In genomic region chr17:51670899-51671298, GRCh38 we compare ENCODE assay signal across 24 cellular contexts.
"Had no signal": no experiment of that assay in that cellular context is flagged by ENCODE, and none has a peak within 500 bp of the region (broad histone marks: within the 10 kb centered on the region; RNA-seq: fewer than 3 reads in every experiment).

No MANE protein-coding gene starts in this region.

- H3K9me3 Mint-ChIP-seq: dendritic cell treated with granulocyte-macrophage colony-stimulating factor and Interleukin-4, amounts not matched to agents 40 ng/mL and 50 ng/mL, for 4 days; effector memory CD8-positive, alpha-beta T cell had no signal

- H3K27me3 ChIP-seq: colonic mucosa, dorsolateral prefrontal cortex, esophagus squamous epithelium, foreskin keratinocyte, gastrocnemius medialis, heart left ventricle had no signal

- H3K4me1 ChIP-seq: colonic mucosa, esophagus muscularis mucosa, esophagus squamous epithelium, foreskin keratinocyte, gastrocnemius medialis, gastroesophageal sphincter, heart right ventricle had no signal

- H3K9me3 ChIP-seq: colonic mucosa, esophagus squamous epithelium, gastrocnemius medialis, gastroesophageal sphincter, heart left ventricle had no signal

- DNase-seq: colonic mucosa; cortex of kidney; dermis blood vessel endothelial cell; dorsolateral prefrontal cortex; effector CD4-positive, alpha-beta T cell; effector CD8-positive, alpha-beta T cell; effector memory CD4-positive, alpha-beta T cell; effector memory CD8-positive, alpha-beta T cell; endodermal cell; erythroblast; esophagus squamous epithelium; foreskin fibroblast; foreskin keratinocyte; foreskin melanocyte; gastrocnemius medialis; glutamatergic neuron; head of caudate nucleus; heart left ventricle; heart right ventricle had no signal

- H3K27ac ChIP-seq: colonic mucosa, coronary artery, dorsolateral prefrontal cortex, epithelial cell of prostate, esophagus muscularis mucosa, esophagus squamous epithelium, foreskin keratinocyte, gastrocnemius medialis, gastroesophageal sphincter, heart left ventricle, heart right ventricle had no signal

- H3K36me3 ChIP-seq: colonic mucosa, esophagus muscularis mucosa, esophagus squamous epithelium, gastrocnemius medialis, gastroesophageal sphincter, heart left ventricle, heart right ventricle had no signal

- H3K27ac Mint-ChIP-seq: dendritic cell treated with granulocyte-macrophage colony-stimulating factor and Interleukin-4, amounts not matched to agents 40 ng/mL and 50 ng/mL, for 4 days; effector memory CD8-positive, alpha-beta T cell; endodermal cell had no signal

- H3K4me1 Mint-ChIP-seq: endodermal cell had no signal

- H3K4me3 Mint-ChIP-seq: dendritic cell treated with granulocyte-macrophage colony-stimulating factor and Interleukin-4, amounts not matched to agents 40 ng/mL and 50 ng/mL, for 4 days; effector memory CD8-positive, alpha-beta T cell; endodermal cell had no signal

- H3K4me3 ChIP-seq: colonic mucosa, coronary artery, dorsolateral prefrontal cortex, esophagus muscularis mucosa, esophagus squamous epithelium, gastrocnemius medialis, gastroesophageal sphincter, heart left ventricle, heart right ventricle had no signal
